Comparison of ENCODE assay signal across 14 cellular contexts in the genomic region with DNA sequence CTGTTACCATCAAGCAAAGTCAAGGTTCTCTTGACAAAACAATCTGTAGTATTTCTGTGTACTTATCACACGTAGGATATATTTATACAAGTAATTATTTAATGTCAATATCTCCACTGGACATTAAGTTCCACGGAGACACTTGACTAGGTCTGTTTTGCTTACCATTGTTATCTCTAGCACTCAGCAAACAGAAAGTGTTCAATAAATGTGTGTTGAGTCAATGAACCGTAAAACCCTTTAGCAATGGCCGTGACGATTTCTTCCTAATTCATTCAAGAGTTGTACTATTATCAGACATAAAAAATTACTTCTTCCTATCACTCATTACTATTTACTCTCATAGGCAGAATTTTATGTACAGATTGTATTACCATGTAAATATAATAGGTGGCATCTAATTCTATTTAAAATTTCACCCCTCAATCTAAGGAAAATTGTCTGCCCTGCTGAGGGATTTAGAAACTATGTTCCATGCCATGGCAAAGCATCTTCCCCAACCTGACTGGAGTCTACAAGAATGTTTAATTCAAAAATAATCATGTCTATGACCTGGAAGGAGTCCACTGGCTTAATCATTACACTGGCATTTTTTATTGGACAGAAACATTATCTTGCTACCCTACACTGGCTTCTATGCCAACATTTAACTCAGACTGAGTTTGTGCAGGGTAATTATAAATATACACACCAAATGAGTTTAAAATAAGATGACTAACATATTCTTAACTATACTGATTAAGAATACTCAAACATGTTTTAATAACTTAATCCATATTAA.
DNase-seq lines count a peak whose midpoint lies in the region; ATAC-seq and TF ChIP-seq lines count a peak whose summit lies in the region.
"Had no signal": no experiment of that assay in that cellular context is flagged by ENCODE, and none has a peak within 500 bp of the region (broad histone marks: within the 10 kb centered on the region; RNA-seq: fewer than 3 reads in every experiment).

No MANE protein-coding gene starts in this region.

- H3K4me3 ChIP-seq in PC-3 (ENCODE audit: low read length) (no peak overlapping the region), mucosa of descending colon (no peak overlapping the region)

- no peak overlapping the region for H3K27ac Mint-ChIP-seq in activated CD4-positive, alpha-beta T cell treated with anti-CD3 and anti-CD28 coated beads, Interleukin-2, amount 10 ng/mL, durations not matched to agents 7 days and 5 days
- H3K27ac Mint-ChIP-seq: activated naive CD8-positive, alpha-beta T cell treated with anti-CD3 and anti-CD28 coated beads, Interleukin-2, amount 10 ng/mL, durations not matched to agents 7 days and 5 days; CD8-positive, alpha-beta T cell; T-helper 1 cell treated with Interleukin-12 subunit alpha and Interleukin-12 subunit beta and Interleukin-4 antibody, amounts not matched to agents 30 μg/mL and 1 μg/mL, for 36 hours had no signal

- H3K27ac ChIP-seq in PC-3 (ENCODE audit: low read length) = no peak overlapping the region

- TF ChIP-seq CTCF in PC-3 (conservative IDR thresholded peaks at IDR 0.05; ENCODE audit: low read depth, low read length) = no peak
- no peak for TF ChIP-seq CTCF in mucosa of descending colon (IDR thresholded peaks at IDR 0.05)

- no peaks in the 10 kb centered on the region for H3K9me3 ChIP-seq in PC-3 (ENCODE audit: low read length)
- no peaks in the 10 kb centered on the region for H3K9me3 ChIP-seq in mucosa of descending colon

- DNase-seq in EH (ENCODE audit: low read depth) = peak; percentile 21
- peak; percentile 82 for DNase-seq in NCI-H1105 treated with DMSO at 0.1 percent for 48 hours (lab: John Stamatoyannopoulos, UW)
- peak; percentile 21 for DNase-seq in PC-3
- no peak for DNase-seq in mucosa of descending colon
- DNase-seq in cortex of kidney (lab: John Stamatoyannopoulos, UW) = no peak
- DNase-seq in activated CD4-positive, alpha-beta T cell treated with anti-CD3 and anti-CD28 coated beads, Interleukin-2, amount 10 ng/mL, durations not matched to agents 7 days and 5 days = no peak
- DNase-seq: activated naive CD8-positive, alpha-beta T cell treated with anti-CD3 and anti-CD28 coated beads, Interleukin-2, amount 10 ng/mL, durations not matched to agents 7 days and 5 days; activated T-cell treated with anti-CD3 and anti-CD28 coated beads for 4 hours; CD8-positive, alpha-beta T cell; HCEC 1CT; stimulated activated naive CD8-positive, alpha-beta T cell treated with anti-CD3 and anti-CD28 coated beads, Interleukin-15, Interleukin-2, amounts not matched to agents 100 U/mL and 50 U/mL, for 24 hours had no signal

- POLR2A ChIA-PET in PC-3 (lab: Charles Lee; ENCODE audit: unreplicated experiment) = no interaction called here
- POLR2A ChIA-PET in activated CD4-positive, alpha-beta T cell treated with anti-CD3 and anti-CD28 coated beads, Interleukin-2, amount 10 ng/mL, durations not matched to agents 7 days and 5 days (lab: Charles Lee) = no interaction called here

- no peaks in the 10 kb centered on the region for H3K27me3 ChIP-seq in PC-3 (ENCODE audit: low read length)

- H3K36me3 Mint-ChIP-seq in activated CD4-positive, alpha-beta T cell treated with anti-CD3 and anti-CD28 coated beads, Interleukin-2, amount 10 ng/mL, durations not matched to agents 7 days and 5 days (ENCODE audit: low read depth) = no peaks in the 10 kb centered on the region
- H3K36me3 Mint-ChIP-seq: CD8-positive, alpha-beta T cell had no signal

- no peak overlapping the region for H3K9ac ChIP-seq in PC-3 (ENCODE audit: low read length)

- intact Hi-C loops in PC-3 (cut with micrococcal nuclease) (no loop called here), mucosa of descending colon (cut with DNase I, micrococcal nuclease) (no loop called here)

- H3F3A ChIP-seq in PC-3 (ENCODE audit: low read length, unreplicated experiment) = no peaks in the 10 kb centered on the region

- no peaks in the 10 kb centered on the region for H4K20me1 ChIP-seq in PC-3 (ENCODE audit: low read length)

- no TSS peak for BruUV-seq in PC-3 (replicated peaks; lab: Mats Ljungman, UMichigan)

- H3K36me3 ChIP-seq in PC-3 (ENCODE audit: low read depth, low read length) = no peaks in the 10 kb centered on the region
- no peaks in the 10 kb centered on the region for H3K36me3 ChIP-seq in mucosa of descending colon (ENCODE audit: low read depth)

- no peaks in the 10 kb centered on the region for H3K9me3 Mint-ChIP-seq in activated CD4-positive, alpha-beta T cell treated with anti-CD3 and anti-CD28 coated beads, Interleukin-2, amount 10 ng/mL, durations not matched to agents 7 days and 5 days
- H3K9me3 Mint-ChIP-seq: activated naive CD8-positive, alpha-beta T cell treated with anti-CD3 and anti-CD28 coated beads, Interleukin-2, amount 10 ng/mL, durations not matched to agents 7 days and 5 days; CD8-positive, alpha-beta T cell; T-helper 1 cell treated with Interleukin-12 subunit alpha and Interleukin-12 subunit beta and Interleukin-4 antibody, amounts not matched to agents 30 μg/mL and 1 μg/mL, for 36 hours had no signal

- H3K79me2 ChIP-seq in PC-3 (ENCODE audit: low read length) = no peaks in the 10 kb centered on the region

- H3K4me1 ChIP-seq in PC-3 (ENCODE audit: insufficient read depth, low read length) = peaks cover 16% of the 10 kb centered on the region
- H3K4me1 ChIP-seq in mucosa of descending colon (ENCODE audit: low read depth) = no peaks in the 10 kb centered on the region

- no peaks in the 10 kb centered on the region for H3K9me2 ChIP-seq in PC-3 (replicated peaks; ENCODE audit: low read length)

- H3K4me3 Mint-ChIP-seq in activated CD4-positive, alpha-beta T cell treated with anti-CD3 and anti-CD28 coated beads, Interleukin-2, amount 10 ng/mL, durations not matched to agents 7 days and 5 days = no peak overlapping the region
- H3K4me3 Mint-ChIP-seq: activated naive CD8-positive, alpha-beta T cell treated with anti-CD3 and anti-CD28 coated beads, Interleukin-2, amount 10 ng/mL, durations not matched to agents 7 days and 5 days; CD8-positive, alpha-beta T cell; T-helper 1 cell treated with Interleukin-12 subunit alpha and Interleukin-12 subunit beta and Interleukin-4 antibody, amounts not matched to agents 30 μg/mL and 1 μg/mL, for 36 hours had no signal

- H3K27me3 Mint-ChIP-seq in activated CD4-positive, alpha-beta T cell treated with anti-CD3 and anti-CD28 coated beads, Interleukin-2, amount 10 ng/mL, durations not matched to agents 7 days and 5 days = no peaks in the 10 kb centered on the region
- H3K27me3 Mint-ChIP-seq: activated naive CD8-positive, alpha-beta T cell treated with anti-CD3 and anti-CD28 coated beads, Interleukin-2, amount 10 ng/mL, durations not matched to agents 7 days and 5 days had no signal

- CTCF ChIA-PET in PC-3 (lab: Charles Lee) = interaction anchor here (0.6 kb wide), 1 partner anchor 1370 kb away, joined by 4 read pairs; no protein-coding TSS in a partner anchor
- CTCF ChIA-PET in activated CD4-positive, alpha-beta T cell treated with anti-CD3 and anti-CD28 coated beads, Interleukin-2, amount 10 ng/mL, durations not matched to agents 7 days and 5 days (lab: Charles Lee) = no interaction called here

- no peak overlapping the region for H2AFZ ChIP-seq in PC-3 (ENCODE audit: low read length)

- peaks cover 21% of the 10 kb centered on the region for H3K4me1 Mint-ChIP-seq in activated CD4-positive, alpha-beta T cell treated with anti-CD3 and anti-CD28 coated beads, Interleukin-2, amount 10 ng/mL, durations not matched to agents 7 days and 5 days

- peak; percentile 66 for ATAC-seq in PC-3
- peak; percentile 43 for ATAC-seq in mucosa of descending colon
- ATAC-seq in HG02759 (IDR thresholded peaks at IDR 0.05; ENCODE audit: unreplicated experiment) = no peak
- ATAC-seq: CD8-positive, alpha-beta T cell; sciatic nerve; stimulated activated naive CD8-positive, alpha-beta T cell treated with anti-CD3 and anti-CD28 coated beads, Interleukin-15, Interleukin-2, amounts not matched to agents 100 U/mL and 50 U/mL, for 24 hours had no signal

- no peak overlapping the region for H3K4me2 ChIP-seq in PC-3 (ENCODE audit: low read length)

Comparison
In these comparisons a context has a peak if more than half of its experiments do, and no peak if none do; other contexts are left out.
1. DNase-seq: peak in EH (single experiment), NCI-H1105 treated with DMSO at 0.1 percent for 48 hours (single experiment) and PC-3 (single experiment); none in mucosa of descending colon (0 of 3), cortex of kidney (single experiment) and activated CD4-positive, alpha-beta T cell treated with anti-CD3 and anti-CD28 coated beads, Interleukin-2, amount 10 ng/mL, durations not matched to agents 7 days and 5 days (single experiment).